In the genomic region with DNA sequence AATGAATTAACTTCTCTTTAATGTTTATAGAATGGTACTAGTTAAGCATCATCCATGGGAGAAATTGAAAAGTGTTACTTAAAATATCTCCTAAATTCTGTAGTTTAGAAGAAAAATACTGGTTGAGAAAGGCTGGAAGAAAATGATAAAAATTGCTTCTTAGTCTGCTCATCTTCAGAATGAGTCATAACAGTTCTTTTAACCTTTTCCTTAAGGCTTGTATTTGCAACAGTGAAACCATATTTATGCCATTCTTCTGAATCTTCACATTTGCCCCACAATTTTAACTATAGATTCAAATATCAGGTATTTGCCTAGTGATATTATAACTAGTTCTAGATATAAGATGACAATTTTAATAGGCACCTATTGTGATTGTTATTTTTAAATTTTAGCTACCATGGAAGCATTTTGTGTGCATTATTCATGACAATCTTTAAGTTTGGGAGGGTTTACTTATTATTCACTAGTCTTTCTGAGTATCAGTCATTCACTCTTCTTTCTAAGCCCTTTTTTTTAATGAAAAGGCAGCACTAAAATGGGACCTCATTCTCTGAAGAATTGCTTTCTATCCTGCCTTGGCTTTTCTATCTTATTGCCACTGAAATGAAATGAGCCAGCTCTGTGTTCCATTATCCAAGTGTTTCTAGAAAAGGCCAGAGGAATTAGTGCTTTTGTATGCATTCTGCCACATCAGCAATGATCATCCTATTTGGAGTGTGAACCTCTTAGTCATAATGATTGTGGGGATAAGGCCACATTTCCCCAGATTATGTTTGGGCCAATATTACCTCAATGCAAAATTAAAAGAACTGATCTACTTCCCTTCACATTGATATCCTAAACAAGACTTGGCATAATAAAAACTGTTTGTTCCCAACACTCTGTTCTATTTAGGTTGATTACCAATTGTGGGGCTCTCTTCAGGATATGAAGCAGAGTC, we compare ENCODE assay signal across 18 cellular contexts. TPM values are rescaled to one million over a fixed set of nuclear protein-coding genes. Genes with fewer than 3 reads are reported as not detected.
DNase-seq lines count a peak whose midpoint lies in the region; ATAC-seq and TF ChIP-seq lines count a peak whose summit lies in the region.
"Had no signal": no experiment of that assay in that cellular context is flagged by ENCODE, and none has a peak within 500 bp of the region (broad histone marks: within the 10 kb centered on the region; RNA-seq: fewer than 3 reads in every experiment).

No MANE protein-coding gene starts in this region.

- TF ChIP-seq RAD21 in neural cell (conservative IDR thresholded peaks at IDR 0.05) = no peak

- ATAC-seq in activated CD4-positive, CD25-positive, alpha-beta regulatory T cell treated with anti-CD3 and anti-CD28 coated beads, Interleukin-2, amount 50 U/mL, for 24 hours = peak; percentile 50 to 55
- ATAC-seq in GM19463 (IDR thresholded peaks at IDR 0.05; ENCODE audit: unreplicated experiment) = peak; percentile 49
- ATAC-seq: heart right ventricle, pancreas had no signal

- peak overlapping the region; percentile 90 for H3K27ac Mint-ChIP-seq in activated T-helper 1 cell treated with anti-CD3 and anti-CD28 coated beads, Interleukin-12 subunit alpha, Interleukin-12 subunit beta, Interleukin-2, Interleukin-4 antibody, amounts not matched to agents 30 ng/mL and 10 ng/mL and 1 ng/mL, durations not matched to agents 14 hours and 24 hours and 36 hours

- H3K9me3 ChIP-seq in neural cell (ENCODE audit: low read length) = no peaks in the 10 kb centered on the region
- no peaks in the 10 kb centered on the region for H3K9me3 ChIP-seq in breast epithelium
- no peaks in the 10 kb centered on the region for H3K9me3 ChIP-seq in vagina
- H3K9me3 ChIP-seq: heart right ventricle, pancreas, Peyer's patch had no signal

- no peaks in the 10 kb centered on the region for H3K27me3 Mint-ChIP-seq in activated T-helper 1 cell treated with anti-CD3 and anti-CD28 coated beads, Interleukin-12 subunit alpha, Interleukin-12 subunit beta, Interleukin-2, Interleukin-4 antibody, amounts not matched to agents 30 ng/mL and 10 ng/mL and 1 ng/mL, durations not matched to agents 14 hours and 24 hours and 36 hours (ENCODE audit: insufficient read depth)

- H2AFZ ChIP-seq in neural cell (ENCODE audit: low read depth, low read length) = no peak overlapping the region

- H3K9me2 ChIP-seq in neural cell (ENCODE audit: insufficient read depth, low read length) = no peaks in the 10 kb centered on the region

- TF ChIP-seq CTCF in neural cell (IDR thresholded peaks at IDR 0.05; ENCODE audit: poor library complexity, severe bottlenecking) (no peak), GM20000 (IDR thresholded peaks at IDR 0.05; ENCODE audit: extremely low read depth, missing control alignments) (no peak), breast epithelium (IDR thresholded peaks at IDR 0.05) (no peak), vagina (IDR thresholded peaks at IDR 0.05) (no peak)

- H3K4me1 ChIP-seq in breast epithelium (no peaks in the 10 kb centered on the region), vagina (no peaks in the 10 kb centered on the region)
- H3K4me1 ChIP-seq: pancreas, Peyer's patch had no signal

- H3K79me2 ChIP-seq in neural cell (replicated peaks; ENCODE audit: insufficient read depth, low read length) = no peaks in the 10 kb centered on the region

- no peak for TF ChIP-seq POLR2A in breast epithelium (IDR thresholded peaks at IDR 0.05)
- TF ChIP-seq POLR2A in vagina (IDR thresholded peaks at IDR 0.05) = no peak

- peaks cover 63% of the 10 kb centered on the region for H3K36me3 Mint-ChIP-seq in activated T-helper 1 cell treated with anti-CD3 and anti-CD28 coated beads, Interleukin-12 subunit alpha, Interleukin-12 subunit beta, Interleukin-2, Interleukin-4 antibody, amounts not matched to agents 30 ng/mL and 10 ng/mL and 1 ng/mL, durations not matched to agents 14 hours and 24 hours and 36 hours (ENCODE audit: low read depth)

- H3K36me3 ChIP-seq in neural cell (ENCODE audit: insufficient read depth, low read length) (no peaks in the 10 kb centered on the region), breast epithelium (no peaks in the 10 kb centered on the region), vagina (no peaks in the 10 kb centered on the region)
- H3K36me3 ChIP-seq: pancreas, Peyer's patch had no signal

- no peak for TF ChIP-seq EP300 in neural cell (conservative IDR thresholded peaks at IDR 0.05; ENCODE audit: poor library complexity, severe bottlenecking)

- H4K20me1 ChIP-seq in neural cell (ENCODE audit: insufficient read depth) = no peaks in the 10 kb centered on the region

- peak overlapping the region; percentile 31 for H3K4me3 Mint-ChIP-seq in activated T-helper 1 cell treated with anti-CD3 and anti-CD28 coated beads, Interleukin-12 subunit alpha, Interleukin-12 subunit beta, Interleukin-2, Interleukin-4 antibody, amounts not matched to agents 30 ng/mL and 10 ng/mL and 1 ng/mL, durations not matched to agents 14 hours and 24 hours and 36 hours

- no peaks in the 10 kb centered on the region for H3K27me3 ChIP-seq in neural cell (ENCODE audit: insufficient read depth, low read depth, low read length)
- H3K27me3 ChIP-seq in breast epithelium = no peaks in the 10 kb centered on the region
- H3K27me3 ChIP-seq in vagina = no peaks in the 10 kb centered on the region
- H3K27me3 ChIP-seq: heart right ventricle, pancreas, Peyer's patch had no signal

- peak overlapping the region; percentile 68 for H3K27ac ChIP-seq in neural cell (ENCODE audit: low read length)
- no peak overlapping the region for H3K27ac ChIP-seq in breast epithelium
- H3K27ac ChIP-seq in vagina = no peak overlapping the region
- H3K27ac ChIP-seq: dorsolateral prefrontal cortex, heart right ventricle, pancreas, Peyer's patch had no signal

- H3K9me3 Mint-ChIP-seq in activated T-helper 1 cell treated with anti-CD3 and anti-CD28 coated beads, Interleukin-12 subunit alpha, Interleukin-12 subunit beta, Interleukin-2, Interleukin-4 antibody, amounts not matched to agents 30 ng/mL and 10 ng/mL and 1 ng/mL, durations not matched to agents 14 hours and 24 hours and 36 hours = peaks cover 6% of the 10 kb centered on the region

- peaks cover 4% of the 10 kb centered on the region for H3F3A ChIP-seq in neural cell (ENCODE audit: insufficient read depth, low read length, poor library complexity, severe bottlenecking)

- peak overlapping the region; percentile 21 for H3K4me3 ChIP-seq in neural cell (ENCODE audit: low read length)
- no peak overlapping the region for H3K4me3 ChIP-seq in breast epithelium
- H3K4me3 ChIP-seq in vagina = no peak overlapping the region
- H3K4me3 ChIP-seq: dorsolateral prefrontal cortex, heart right ventricle, pancreas, Peyer's patch had no signal

- intact Hi-C loops in activated T-helper 1 cell treated with anti-CD3 and anti-CD28 coated beads, Interleukin-12 subunit alpha, Interleukin-12 subunit beta, Interleukin-2, Interleukin-4 antibody, amounts not matched to agents 30 ng/mL and 10 ng/mL and 1 ng/mL, durations not matched to agents 14 hours and 24 hours and 36 hours (cut with micrococcal nuclease) = loop anchor here (1.0 to 10.0 kb wide), 4 partner anchors 34 to 103 kb away; partner anchors contain the start of genes HSPA13 and SAMSN1
- intact Hi-C loops in breast epithelium (cut with DNase I; ENCODE audit: low total_unique reads) (no loop called here), vagina (cut with DNase I) (no loop called here)

- no peak overlapping the region for H3K9ac ChIP-seq in neural cell (ENCODE audit: low read length)

- H3K4me1 Mint-ChIP-seq in activated T-helper 1 cell treated with anti-CD3 and anti-CD28 coated beads, Interleukin-12 subunit alpha, Interleukin-12 subunit beta, Interleukin-2, Interleukin-4 antibody, amounts not matched to agents 30 ng/mL and 10 ng/mL and 1 ng/mL, durations not matched to agents 14 hours and 24 hours and 36 hours (ENCODE audit: low read depth) = peaks cover 74% of the 10 kb centered on the region

- H3K4me2 ChIP-seq in neural cell (ENCODE audit: low read length) = no peak overlapping the region

- no peak for DNase-seq in activated CD4-positive, CD25-positive, alpha-beta regulatory T cell (lab: John Stamatoyannopoulos, UW)
- DNase-seq in activated T-helper 1 cell treated with anti-CD3 and anti-CD28 coated beads, Interleukin-12 subunit alpha, Interleukin-12 subunit beta, Interleukin-2, Interleukin-4 antibody, amounts not matched to agents 30 ng/mL and 10 ng/mL and 1 ng/mL, durations not matched to agents 14 hours and 24 hours and 36 hours (ENCODE audit: low spot score) = no peak
- DNase-seq in GM20000 (ENCODE audit: low spot score) (no peak), breast epithelium (ENCODE audit: low spot score in 2 of 2) (no peak), vagina (ENCODE audit: extremely low spot score in 2 of 2) (no peak)
- DNase-seq: 8988T; dorsolateral prefrontal cortex; heart right ventricle; kidney; NCI-H2081 treated with DMSO at 0.1 percent for 48 hours; NCI-H69; pancreas; Peyer's patch; small intestine; stimulated activated naive CD4-positive, alpha-beta T cell treated with Interleukin-2 at 50 U/mL for 16 hours had no signal

TF ChIP-seq in neural cell, 6 proteins besides CTCF, POLR2A, EP300 and RAD21 (continues in another document):
- TF ChIP-seq TAF1 (IDR thresholded peaks at IDR 0.05; ENCODE audit: low read depth) = no peak
- TF ChIP-seq SMC3 (conservative IDR thresholded peaks at IDR 0.05; ENCODE audit: poor library complexity) = no peak
- no peak for TF ChIP-seq POLR2AphosphoS5 (IDR thresholded peaks at IDR 0.05)

RNA-seq across cellular contexts. Expression of gene SAMSN1, which starts 58.4 kb away (rescaled TPM):
- total RNA-seq in activated T-helper 1 cell treated with anti-CD3 and anti-CD28 coated beads, Interleukin-12 subunit alpha, Interleukin-12 subunit beta, Interleukin-2, Interleukin-4 antibody, amounts not matched to agents 30 ng/mL and 10 ng/mL and 1 ng/mL, durations not matched to agents 14 hours and 24 hours and 36 hours = 115 and 119 TPM in 2 replicates
- polyA plus RNA-seq in neural cell = 18.2 and 20.7 TPM in 2 replicates
- 23.6 and 23.9 TPM in 2 replicates for polyA minus RNA-seq in neural cell
- total RNA-seq in breast epithelium (10 to 100 TPM in 2 of 3 donors, 1 to 10 TPM in 1; 7.5 to 15.4 (median 11.4) TPM), vagina (6.4 TPM)
